27 cellular contexts compared by ENCODE assay signal in genomic region chr11:66331542-66332370, GRCh38. TPM values are rescaled to one million over a fixed set of nuclear protein-coding genes. Genes with fewer than 3 reads are reported as not detected.
DNase-seq lines count a peak whose midpoint lies in the region; ATAC-seq, FAIRE-seq and TF ChIP-seq lines count a peak whose summit lies in the region.
"Had no signal": no experiment of that assay in that cellular context is flagged by ENCODE, and none has a peak within 500 bp of the region (broad histone marks: within the 10 kb centered on the region; RNA-seq: fewer than 3 reads in every experiment).

No MANE protein-coding gene starts in this region.

- no peaks in the 10 kb centered on the region for H3K9me3 ChIP-seq in cardiac muscle cell (ENCODE audit: low read depth)
- no peaks in the 10 kb centered on the region for H3K9me3 ChIP-seq in heart right ventricle
- H3K9me3 ChIP-seq in HepG2 (ENCODE audit: low read length): no peaks in the 10 kb centered on the region
- no peaks in the 10 kb centered on the region for H3K9me3 ChIP-seq in spleen
- H3K9me3 ChIP-seq: A549 had no signal

- TF ChIP-seq CTCF in cardiac muscle cell (IDR thresholded peaks at IDR 0.05; ENCODE audit: low read depth, low read length) (no peak), heart right ventricle (IDR thresholded peaks at IDR 0.05) (no peak), RWPE1 (conservative IDR thresholded peaks at IDR 0.05; ENCODE audit: low read depth) (no peak), HepG2 (CRISPR knock-in tag; IDR thresholded peaks at IDR 0.05) (no peak), spleen (IDR thresholded peaks at IDR 0.05 in 8 of 11, conservative IDR thresholded peaks at IDR 0.05 in 3 of 11) (no peak)

- no peak overlapping the region for H3K4me3 Mint-ChIP-seq in stimulated activated effector memory CD8-positive, alpha-beta T cell treated with anti-CD3 and anti-CD28 coated beads, Interleukin-12 subunit alpha, Interleukin-12 subunit beta, amount 100 ng/mL, for 72 hours
- H3K4me3 Mint-ChIP-seq: B cell, H9 had no signal

- no peak overlapping the region for H3K27ac Mint-ChIP-seq in stimulated activated effector memory CD8-positive, alpha-beta T cell treated with anti-CD3 and anti-CD28 coated beads, Interleukin-12 subunit alpha, Interleukin-12 subunit beta, amount 100 ng/mL, for 72 hours
- H3K27ac Mint-ChIP-seq: B cell, H9 had no signal

- peaks cover 6% of the 10 kb centered on the region for H3K36me3 Mint-ChIP-seq in stimulated activated effector memory CD8-positive, alpha-beta T cell treated with anti-CD3 and anti-CD28 coated beads, Interleukin-12 subunit alpha, Interleukin-12 subunit beta, amount 100 ng/mL, for 72 hours

- TF ChIP-seq RAD21 in HepG2 (CRISPR knock-in tag; IDR thresholded peaks at IDR 0.05): no peak

- no peaks in the 10 kb centered on the region for H3K79me2 ChIP-seq in HepG2 (ENCODE audit: insufficient read depth, low read length)

- H3K27ac ChIP-seq in cardiac muscle cell (peak overlapping the region; percentile 71), heart right ventricle (no peak overlapping the region), RWPE1 (peak overlapping the region; percentile 100), HepG2 (ENCODE audit: extremely low read length, insufficient read depth, low read length) (no peak overlapping the region), spleen (no peak overlapping the region)
- H3K27ac ChIP-seq: A549, KMS-11 had no signal

- in situ Hi-C loops in HepG2 (cut with HindIII; ENCODE audit: extremely low pct_ligation_motif_present, low pct_unique_long_range_greater_than_20kb): no loop called here

- intact Hi-C loops in heart right ventricle (cut with DNase I) (loop anchor here in 1 of 10 donors (2.0 kb wide), 1 partner anchor 23 kb away; no protein-coding TSS in a partner anchor), HepG2 (cut with micrococcal nuclease; ENCODE audit: unreplicated experiment) (no loop called here), spleen (cut with DNase I; ENCODE audit: low total_unique reads) (no loop called here)

- DNase-seq in cardiac muscle cell (ENCODE audit: low read depth in 1 of 2, low spot score in 1 of 2) (peak in 1 of 2 donors; percentile 69), heart right ventricle (no peak), RWPE1 (ENCODE audit: low spot score) (no peak), HepG2 (ENCODE audit: low spot score) (no peak), spleen (peak; percentile 61), mucosa of gallbladder (ENCODE audit: low spot score) (no peak)
- DNase-seq in stimulated activated effector memory CD8-positive, alpha-beta T cell treated with anti-CD3 and anti-CD28 coated beads, Interleukin-12 subunit alpha, Interleukin-12 subunit beta, amount 100 ng/mL, for 72 hours (ENCODE audit: low spot score in 2 of 2): no peak
- DNase-seq: DMS53; EL; GF-D8; H9; IMR-90; NCI-H1092 treated with DMSO at 0.1 percent for 48 hours; NCI-H2081; NCI-H2171; NCI-H345; NCI-H524; NCI-H774; NK-92 treated with Interleukin-12 subunit alpha and Interleukin-12 subunit beta, amount 100 ng/mL, for 24 hours had no signal

- H3K9me3 Mint-ChIP-seq in stimulated activated effector memory CD8-positive, alpha-beta T cell treated with anti-CD3 and anti-CD28 coated beads, Interleukin-12 subunit alpha, Interleukin-12 subunit beta, amount 100 ng/mL, for 72 hours: no peaks in the 10 kb centered on the region
- H3K9me3 Mint-ChIP-seq: H9 had no signal

- TF ChIP-seq POLR2A in HepG2 (IDR thresholded peaks at IDR 0.05; ENCODE audit: insufficient read depth in 1 of 2, low read depth in 2 of 2, low read length in 2 of 2) (no peak), spleen (IDR thresholded peaks at IDR 0.05) (no peak)

- H2AFZ ChIP-seq in HepG2 (ENCODE audit: low read length): no peak overlapping the region

- no peaks in the 10 kb centered on the region for H3K36me3 ChIP-seq in cardiac muscle cell
- peaks cover 0 to 29% (median 0%) of the 10 kb centered on the region in 9 donors for H3K36me3 ChIP-seq in heart right ventricle
- H3K36me3 ChIP-seq in HepG2 (replicated peaks in 1 of 2; ENCODE audit: control insufficient read depth in 1 of 2, insufficient read depth in 2 of 2, low read length in 2 of 2): no peaks in the 10 kb centered on the region
- peaks cover 0 to 36% (median 11%) of the 10 kb centered on the region in 6 donors for H3K36me3 ChIP-seq in spleen

- no peak for TF ChIP-seq EP300 in HepG2 (IDR thresholded peaks at IDR 0.05; ENCODE audit: low read depth in 2 of 2, low read length in 2 of 2)
- TF ChIP-seq EP300 in HepG2 (CRISPR knock-in tag; IDR thresholded peaks at IDR 0.05; ENCODE audit: borderline replicate concordance): no peak

- no TSS peak for BruUV-seq in HepG2 (replicated peaks; lab: Mats Ljungman, UMichigan)

- H3K4me1 Mint-ChIP-seq in stimulated activated effector memory CD8-positive, alpha-beta T cell treated with anti-CD3 and anti-CD28 coated beads, Interleukin-12 subunit alpha, Interleukin-12 subunit beta, amount 100 ng/mL, for 72 hours: peaks cover 35% of the 10 kb centered on the region

- WGBS in heart right ventricle, 2 donors: 85 to 86% methylated on average over 12 of the region's 12 CpGs
- 98% methylated on average over 8 of the region's 12 CpGs for WGBS in HepG2 (ENCODE audit: low lambda C conversion rate)
- WGBS in spleen, 5 donors: 87 to 94% (median 90%) methylated on average over 10 to 12 of the region's 12 CpGs

- no peak overlapping the region for H3K9ac ChIP-seq in HepG2 (ENCODE audit: insufficient read depth, low read depth, low read length)
- H3K9ac ChIP-seq: KMS-11 had no signal

- FAIRE-seq in HepG2 (lab: Jason Lieb, UNC): no peak
- FAIRE-seq: A549, D721Med had no signal

- ATAC-seq in heart right ventricle (no peak), HepG2 (no peak), GM21423 (IDR thresholded peaks at IDR 0.05; ENCODE audit: unreplicated experiment) (no peak)
- ATAC-seq in stimulated activated effector memory CD8-positive, alpha-beta T cell treated with anti-CD3 and anti-CD28 coated beads, Interleukin-12 subunit alpha, Interleukin-12 subunit beta, amount 100 ng/mL, for 72 hours: no peak
- ATAC-seq: A549, Panc1 had no signal

- POLR2A ChIA-PET in RWPE1 (lab: Yijun Ruan, JAX; ENCODE audit: low non-redundant PET) (interaction anchor here (1.3 kb wide), 1 partner anchor 13 kb away, joined by 3 read pairs; the partner anchor contains the start of gene BRMS1), HepG2 (lab: Yijun Ruan, JAX) (interaction anchor here (4.0 kb wide), 1 partner anchor 19 kb away, joined by 35 read pairs; no protein-coding TSS in a partner anchor)

- H3K4me3 ChIP-seq in cardiac muscle cell (no peak overlapping the region), heart right ventricle (no peak overlapping the region), HepG2 (replicated peaks in 1 of 3; ENCODE audit: insufficient read depth in 1 of 3, low read depth in 2 of 3, low read length in 3 of 3) (no peak overlapping the region), spleen (no peak overlapping the region)
- H3K4me3 ChIP-seq: A549 had no signal

- H3K4me1 ChIP-seq in cardiac muscle cell (ENCODE audit: low read depth): peaks cover 17% of the 10 kb centered on the region
- H3K4me1 ChIP-seq in heart right ventricle: peaks cover 22 to 46% (median 41%) of the 10 kb centered on the region in 9 donors
- H3K4me1 ChIP-seq in HepG2 (ENCODE audit: insufficient read depth, low read length): peaks cover 49% of the 10 kb centered on the region
- peaks cover 21 to 66% (median 53%) of the 10 kb centered on the region in 6 donors for H3K4me1 ChIP-seq in spleen

- H4K20me1 ChIP-seq in HepG2 (ENCODE audit: insufficient read depth, low read length): no peaks in the 10 kb centered on the region

- H3K27me3 ChIP-seq in cardiac muscle cell: no peaks in the 10 kb centered on the region
- no peaks in the 10 kb centered on the region for H3K27me3 ChIP-seq in heart right ventricle
- H3K27me3 ChIP-seq in HepG2 (ENCODE audit: control insufficient read depth in 1 of 2, insufficient read depth in 2 of 2, low read length in 2 of 2): no peaks in the 10 kb centered on the region
- peaks cover 0 to 11% (median 0%) of the 10 kb centered on the region in 7 donors for H3K27me3 ChIP-seq in spleen (replicated peaks in 1 of 7)

- no peak overlapping the region for H3K4me2 ChIP-seq in HepG2 (ENCODE audit: low read depth, low read length)
- H3K4me2 ChIP-seq: A549, KMS-11 had no signal

- CTCF ChIA-PET in RWPE1 (lab: Yijun Ruan, JAX) (no interaction called here), HepG2 (lab: Yijun Ruan, JAX; ENCODE audit: low intra/inter-chr PET ratio, low total read pairs) (interaction anchor here (1.0 kb wide), 1 partner anchor 20 kb away, joined by 3 read pairs; no protein-coding TSS in a partner anchor)

RNA-seq across cellular contexts. Expression of gene RIN1, which starts 4.5 kb away (rescaled TPM):
- 4.9 and 9.4 TPM in 2 replicates for total RNA-seq in cardiac muscle cell
- 1.9 and 4.8 TPM in 2 replicates for polyA plus RNA-seq in cardiac muscle cell
- total RNA-seq in heart right ventricle: 1 to 10 TPM in 8 of 10 donors, under 1 TPM in 2; 0.81 to 5.3 (median 1.6) TPM
- polyA plus RNA-seq in heart right ventricle: 10 to 100 TPM in 1 of 2 donors, 1 to 10 TPM in 1; 3.9 to 10.8 TPM
- total RNA-seq in HepG2 (2016; rRNA removed; fragmentation: Illumina TruSeq; extraction: Trizol): 3.9 and 4.1 TPM in 2 replicates
- 1.6 and 2.4 TPM in 2 replicates for total RNA-seq in HepG2 (2016; cell fraction: cytosol; rRNA removed; fragmentation: Illumina TruSeq; extraction: Trizol; ENCODE audit: low read depth)
- total RNA-seq in HepG2 (2016; cell fraction: insoluble cytoplasmic fraction; rRNA removed; fragmentation: Illumina TruSeq; extraction: Trizol): 3.5 and 4.5 TPM in 2 replicates
- total RNA-seq in HepG2 (2016; cell fraction: membrane; rRNA removed; fragmentation: Illumina TruSeq; extraction: Trizol): 2.0 and 2.9 TPM in 2 replicates
- total RNA-seq in HepG2 (2016; cell fraction: nucleus; rRNA removed; fragmentation: Illumina TruSeq; extraction: Trizol): 3.5 TPM in 2 replicates
- 2.4 and 4.2 TPM in 2 replicates for polyA plus RNA-seq in HepG2 (2011; rRNA removed)
- 3.6 and 24.3 TPM in 2 replicates for polyA plus RNA-seq in HepG2 (2011; cell fraction: cytosol; rRNA removed)
- 13.9 and 17.2 TPM in 2 replicates for polyA plus RNA-seq in HepG2 (2011; cell fraction: nucleus; rRNA removed)
- polyA plus RNA-seq in HepG2 (2012): 3.3 TPM in 2 replicates
- polyA plus RNA-seq in HepG2 (2016; cell fraction: cytosol; fragmentation: Illumina TruSeq; extraction: Trizol; ENCODE audit: low read depth): 0.76 and 1.0 TPM in 2 replicates
- 2.9 and 4.1 TPM in 2 replicates for polyA plus RNA-seq in HepG2 (2016; cell fraction: insoluble cytoplasmic fraction; fragmentation: Illumina TruSeq; extraction: Trizol; ENCODE audit: low read depth)
- 1.4 and 2.1 TPM in 2 replicates for polyA plus RNA-seq in HepG2 (2016; cell fraction: membrane; fragmentation: Illumina TruSeq; extraction: Trizol; ENCODE audit: low read depth)
- polyA plus RNA-seq in HepG2 (2016; cell fraction: nucleus; fragmentation: Illumina TruSeq; extraction: Trizol; ENCODE audit: insufficient read depth, low read depth): 8.7 and 9.1 TPM in 2 replicates
- polyA minus RNA-seq in HepG2 (2011; rRNA and poly(A)+ RNA removed; ENCODE audit: low replicate concordance): 6.2 and 14.2 TPM in 2 replicates
- polyA minus RNA-seq in HepG2 (2011; cell fraction: cytosol; rRNA and poly(A)+ RNA removed): 2.4 and 4.0 TPM in 2 replicates
- polyA minus RNA-seq in HepG2 (2011; cell fraction: nucleus; rRNA and poly(A)+ RNA removed): 2.0 and 2.4 TPM in 2 replicates
- total RNA-seq in spleen: 10 to 100 TPM in 1 of 7 donors, 1 to 10 TPM in 6; 5.7 to 10.9 (median 8.9) TPM
- polyA plus RNA-seq in spleen: 1 to 10 TPM; 2.3 to 7.8 (median 7.0) TPM
- total RNA-seq in mucosa of gallbladder: 16.0 TPM

RNA-seq across cellular contexts. Expression of gene BRMS1, which starts 13.1 kb away (rescaled TPM):
- total RNA-seq in cardiac muscle cell (29.3 and 33.2 TPM in 2 replicates), heart right ventricle (10 to 100 TPM; 10.6 to 17.6 (median 12.9) TPM), HepG2 (2016; rRNA removed; fragmentation: Illumina TruSeq; extraction: Trizol) (55.7 and 63.1 TPM in 2 replicates), spleen (10 to 100 TPM; 32.3 to 52.5 (median 37.2) TPM), mucosa of gallbladder (32.2 TPM)
- polyA plus RNA-seq in cardiac muscle cell (33.8 and 37.3 TPM in 2 replicates), heart right ventricle (10 to 100 TPM; 25.2 to 73.9 TPM), HepG2 (2011; rRNA removed) (15.8 and 16.8 TPM in 2 replicates), spleen (10 to 100 TPM; 61.6 to 90.6 (median 83.0) TPM)
- total RNA-seq in HepG2 (2016; cell fraction: cytosol; rRNA removed; fragmentation: Illumina TruSeq; extraction: Trizol; ENCODE audit: low read depth): 15.1 and 18.0 TPM in 2 replicates
- total RNA-seq in HepG2 (2016; cell fraction: insoluble cytoplasmic fraction; rRNA removed; fragmentation: Illumina TruSeq; extraction: Trizol): 55.6 and 65.9 TPM in 2 replicates
- total RNA-seq in HepG2 (2016; cell fraction: membrane; rRNA removed; fragmentation: Illumina TruSeq; extraction: Trizol): 28.2 and 32.2 TPM in 2 replicates
- 23.2 and 25.5 TPM in 2 replicates for total RNA-seq in HepG2 (2016; cell fraction: nucleus; rRNA removed; fragmentation: Illumina TruSeq; extraction: Trizol)
- polyA plus RNA-seq in HepG2 (2011; cell fraction: cytosol; rRNA removed): 15.3 and 20.1 TPM in 2 replicates
- 19.9 and 20.4 TPM in 2 replicates for polyA plus RNA-seq in HepG2 (2011; cell fraction: nucleus; rRNA removed)
- polyA plus RNA-seq in HepG2 (2012): 8.8 and 11.6 TPM in 2 replicates
- polyA plus RNA-seq in HepG2 (2016; cell fraction: cytosol; fragmentation: Illumina TruSeq; extraction: Trizol; ENCODE audit: low read depth): 11.6 and 12.3 TPM in 2 replicates
- polyA plus RNA-seq in HepG2 (2016; cell fraction: insoluble cytoplasmic fraction; fragmentation: Illumina TruSeq; extraction: Trizol; ENCODE audit: low read depth): 54.5 and 57.6 TPM in 2 replicates
- polyA plus RNA-seq in HepG2 (2016; cell fraction: membrane; fragmentation: Illumina TruSeq; extraction: Trizol; ENCODE audit: low read depth): 20.8 and 22.1 TPM in 2 replicates
- polyA plus RNA-seq in HepG2 (2016; cell fraction: nucleus; fragmentation: Illumina TruSeq; extraction: Trizol; ENCODE audit: insufficient read depth, low read depth): 38.8 and 42.9 TPM in 2 replicates
- polyA minus RNA-seq in HepG2 (2011; rRNA and poly(A)+ RNA removed; ENCODE audit: low replicate concordance): 8.1 and 30.0 TPM in 2 replicates
- polyA minus RNA-seq in HepG2 (2011; cell fraction: cytosol; rRNA and poly(A)+ RNA removed): 2.9 TPM in 2 replicates
- polyA minus RNA-seq in HepG2 (2011; cell fraction: nucleus; rRNA and poly(A)+ RNA removed): 4.2 and 5.5 TPM in 2 replicates

RNA-seq across cellular contexts. Expression of gene CD248, which starts 14.9 kb away (rescaled TPM):
- total RNA-seq in cardiac muscle cell (7.9 and 11.4 TPM in 2 replicates), heart right ventricle (10 to 100 TPM in 5 of 10 donors, 1 to 10 TPM in 5; 5.3 to 44.4 (median 9.1) TPM), HepG2 (2016; rRNA removed; fragmentation: Illumina TruSeq; extraction: Trizol) (0.20 and 0.35 TPM in 2 replicates), spleen (10 to 100 TPM in 2 of 7 donors, 1 to 10 TPM in 5; 4.7 to 15.7 (median 6.5) TPM), mucosa of gallbladder (34.7 TPM)
- polyA plus RNA-seq in cardiac muscle cell (20.2 and 31.2 TPM in 2 replicates), heart right ventricle (10 to 100 TPM in 1 of 2 donors, 1 to 10 TPM in 1; 8.6 to 35.9 TPM), HepG2 (2011; rRNA removed) (0.20 and 0.25 TPM in 2 replicates), spleen (1 to 10 TPM; 1.7 to 2.7 (median 2.0) TPM)
- total RNA-seq in HepG2 (2016; cell fraction: cytosol; rRNA removed; fragmentation: Illumina TruSeq; extraction: Trizol; ENCODE audit: low read depth): not detected in 2 replicates
- 0.09 and 0.35 TPM in 2 replicates for total RNA-seq in HepG2 (2016; cell fraction: insoluble cytoplasmic fraction; rRNA removed; fragmentation: Illumina TruSeq; extraction: Trizol)
- total RNA-seq in HepG2 (2016; cell fraction: membrane; rRNA removed; fragmentation: Illumina TruSeq; extraction: Trizol): 0.06 TPM in 1 of 2 replicates, not detected in the other
- total RNA-seq in HepG2 (2016; cell fraction: nucleus; rRNA removed; fragmentation: Illumina TruSeq; extraction: Trizol): 0.37 and 0.44 TPM in 2 replicates
- 0.23 and 0.32 TPM in 2 replicates for polyA plus RNA-seq in HepG2 (2011; cell fraction: cytosol; rRNA removed)
- 0.80 and 0.85 TPM in 2 replicates for polyA plus RNA-seq in HepG2 (2011; cell fraction: nucleus; rRNA removed)
- 0.51 and 1.1 TPM in 2 replicates for polyA plus RNA-seq in HepG2 (2012)
- polyA plus RNA-seq in HepG2 (2016; cell fraction: cytosol; fragmentation: Illumina TruSeq; extraction: Trizol; ENCODE audit: low read depth): 0.08 and 0.09 TPM in 2 replicates
- polyA plus RNA-seq in HepG2 (2016; cell fraction: insoluble cytoplasmic fraction; fragmentation: Illumina TruSeq; extraction: Trizol; ENCODE audit: low read depth): 0.27 and 0.71 TPM in 2 replicates
- polyA plus RNA-seq in HepG2 (2016; cell fraction: membrane; fragmentation: Illumina TruSeq; extraction: Trizol; ENCODE audit: low read depth): 0.18 and 0.36 TPM in 2 replicates
- 2.6 and 2.7 TPM in 2 replicates for polyA plus RNA-seq in HepG2 (2016; cell fraction: nucleus; fragmentation: Illumina TruSeq; extraction: Trizol; ENCODE audit: insufficient read depth, low read depth)
- 0.09 and 1.0 TPM in 2 replicates for polyA minus RNA-seq in HepG2 (2011; rRNA and poly(A)+ RNA removed; ENCODE audit: low replicate concordance)
- polyA minus RNA-seq in HepG2 (2011; cell fraction: cytosol; rRNA and poly(A)+ RNA removed): 0.40 and 0.88 TPM in 2 replicates
- 0.26 and 0.50 TPM in 2 replicates for polyA minus RNA-seq in HepG2 (2011; cell fraction: nucleus; rRNA and poly(A)+ RNA removed)
- total RNA-seq: HT1080, SK-MEL-5 had no signal

RNA-seq across cellular contexts. Expression of gene B4GAT1, which starts 15.7 kb away (rescaled TPM):
- 138 and 194 TPM in 2 replicates for total RNA-seq in cardiac muscle cell
- polyA plus RNA-seq in cardiac muscle cell: 129 and 174 TPM in 2 replicates
- 10 to 100 TPM; 36.5 to 69.6 (median 48.1) TPM for total RNA-seq in heart right ventricle
- 10 to 100 TPM; 22.3 to 45.4 TPM for polyA plus RNA-seq in heart right ventricle
- 44.9 and 109 TPM in 2 replicates for total RNA-seq in HepG2 (2016; rRNA removed; fragmentation: Illumina TruSeq; extraction: Trizol)
- total RNA-seq in HepG2 (2016; cell fraction: cytosol; rRNA removed; fragmentation: Illumina TruSeq; extraction: Trizol; ENCODE audit: low read depth): 15.0 and 17.3 TPM in 2 replicates
- 41.0 and 117 TPM in 2 replicates for total RNA-seq in HepG2 (2016; cell fraction: insoluble cytoplasmic fraction; rRNA removed; fragmentation: Illumina TruSeq; extraction: Trizol)
- 35.2 and 38.9 TPM in 2 replicates for total RNA-seq in HepG2 (2016; cell fraction: membrane; rRNA removed; fragmentation: Illumina TruSeq; extraction: Trizol)
- 80.6 and 90.0 TPM in 2 replicates for total RNA-seq in HepG2 (2016; cell fraction: nucleus; rRNA removed; fragmentation: Illumina TruSeq; extraction: Trizol)
- polyA plus RNA-seq in HepG2 (2011; rRNA removed): 40.4 and 47.8 TPM in 2 replicates
- polyA plus RNA-seq in HepG2 (2011; cell fraction: cytosol; rRNA removed): 35.5 and 44.1 TPM in 2 replicates
- polyA plus RNA-seq in HepG2 (2011; cell fraction: nucleus; rRNA removed): 29.5 and 32.3 TPM in 2 replicates
- polyA plus RNA-seq in HepG2 (2012): 64.9 and 76.3 TPM in 2 replicates
- polyA plus RNA-seq in HepG2 (2016; cell fraction: cytosol; fragmentation: Illumina TruSeq; extraction: Trizol; ENCODE audit: low read depth): 13.3 and 16.5 TPM in 2 replicates
- polyA plus RNA-seq in HepG2 (2016; cell fraction: insoluble cytoplasmic fraction; fragmentation: Illumina TruSeq; extraction: Trizol; ENCODE audit: low read depth): 40.4 and 42.0 TPM in 2 replicates
- 25.2 and 28.0 TPM in 2 replicates for polyA plus RNA-seq in HepG2 (2016; cell fraction: membrane; fragmentation: Illumina TruSeq; extraction: Trizol; ENCODE audit: low read depth)
- polyA plus RNA-seq in HepG2 (2016; cell fraction: nucleus; fragmentation: Illumina TruSeq; extraction: Trizol; ENCODE audit: insufficient read depth, low read depth): 122 and 134 TPM in 2 replicates
- 4.0 and 58.3 TPM in 2 replicates for polyA minus RNA-seq in HepG2 (2011; rRNA and poly(A)+ RNA removed; ENCODE audit: low replicate concordance)
- polyA minus RNA-seq in HepG2 (2011; cell fraction: cytosol; rRNA and poly(A)+ RNA removed): 26.4 and 32.5 TPM in 2 replicates
- polyA minus RNA-seq in HepG2 (2011; cell fraction: nucleus; rRNA and poly(A)+ RNA removed): 7.3 and 8.3 TPM in 2 replicates
- 10 to 100 TPM in 5 of 7 donors, 1 to 10 TPM in 2; 6.3 to 23.4 (median 13.9) TPM for total RNA-seq in spleen
- 1 to 10 TPM; 4.3 to 8.9 (median 8.7) TPM for polyA plus RNA-seq in spleen
- total RNA-seq in mucosa of gallbladder: 43.8 TPM

RNA-seq across cellular contexts. Expression of gene SLC29A2, which starts 39.8 kb away (rescaled TPM):
- total RNA-seq in cardiac muscle cell (30.2 and 36.8 TPM in 2 replicates), heart right ventricle (10 to 100 TPM in 3 of 10 donors, 1 to 10 TPM in 7; 7.8 to 28.0 (median 9.5) TPM), HepG2 (2016; rRNA removed; fragmentation: Illumina TruSeq; extraction: Trizol) (0.49 and 0.66 TPM in 2 replicates), spleen (1 to 10 TPM; 1.9 to 5.0 (median 4.0) TPM), mucosa of gallbladder (19.0 TPM)
- polyA plus RNA-seq in cardiac muscle cell (32.6 and 50.2 TPM in 2 replicates), heart right ventricle (10 to 100 TPM; 25.9 to 50.6 TPM), HepG2 (2011; rRNA removed) (0.56 and 0.63 TPM in 2 replicates), spleen (1 to 10 TPM; 4.8 to 8.4 (median 7.4) TPM)
- 0.09 and 0.30 TPM in 2 replicates for total RNA-seq in HepG2 (2016; cell fraction: cytosol; rRNA removed; fragmentation: Illumina TruSeq; extraction: Trizol; ENCODE audit: low read depth)
- total RNA-seq in HepG2 (2016; cell fraction: insoluble cytoplasmic fraction; rRNA removed; fragmentation: Illumina TruSeq; extraction: Trizol): 0.18 and 0.71 TPM in 2 replicates
- total RNA-seq in HepG2 (2016; cell fraction: membrane; rRNA removed; fragmentation: Illumina TruSeq; extraction: Trizol): 0.31 and 0.41 TPM in 2 replicates
- total RNA-seq in HepG2 (2016; cell fraction: nucleus; rRNA removed; fragmentation: Illumina TruSeq; extraction: Trizol): 0.63 and 0.81 TPM in 2 replicates
- 0.25 and 0.27 TPM in 2 replicates for polyA plus RNA-seq in HepG2 (2011; cell fraction: cytosol; rRNA removed)
- 5.0 and 6.0 TPM in 2 replicates for polyA plus RNA-seq in HepG2 (2011; cell fraction: nucleus; rRNA removed)
- 0.80 and 1.1 TPM in 2 replicates for polyA plus RNA-seq in HepG2 (2012)
- polyA plus RNA-seq in HepG2 (2016; cell fraction: cytosol; fragmentation: Illumina TruSeq; extraction: Trizol; ENCODE audit: low read depth): 0.14 and 0.24 TPM in 2 replicates
- 0.30 and 0.32 TPM in 2 replicates for polyA plus RNA-seq in HepG2 (2016; cell fraction: insoluble cytoplasmic fraction; fragmentation: Illumina TruSeq; extraction: Trizol; ENCODE audit: low read depth)
- polyA plus RNA-seq in HepG2 (2016; cell fraction: membrane; fragmentation: Illumina TruSeq; extraction: Trizol; ENCODE audit: low read depth): 0.43 and 0.56 TPM in 2 replicates
- polyA plus RNA-seq in HepG2 (2016; cell fraction: nucleus; fragmentation: Illumina TruSeq; extraction: Trizol; ENCODE audit: insufficient read depth, low read depth): 2.4 TPM in 2 replicates
- 0.28 and 27.8 TPM in 2 replicates for polyA minus RNA-seq in HepG2 (2011; rRNA and poly(A)+ RNA removed; ENCODE audit: low replicate concordance)
- 0.49 and 0.88 TPM in 2 replicates for polyA minus RNA-seq in HepG2 (2011; cell fraction: cytosol; rRNA and poly(A)+ RNA removed)
- polyA minus RNA-seq in HepG2 (2011; cell fraction: nucleus; rRNA and poly(A)+ RNA removed): 0.25 and 0.64 TPM in 2 replicates

Comparison
In these comparisons a context has a peak if more than half of its experiments do, and no peak if none do; other contexts are left out.
1. H3K27ac ChIP-seq: peak in cardiac muscle cell (single experiment) and RWPE1 (single experiment); none in heart right ventricle (0 of 10), HepG2 (single experiment) and spleen (0 of 8).